Comparison of ENCODE assay signal across 8 cellular contexts in the genomic region with DNA sequence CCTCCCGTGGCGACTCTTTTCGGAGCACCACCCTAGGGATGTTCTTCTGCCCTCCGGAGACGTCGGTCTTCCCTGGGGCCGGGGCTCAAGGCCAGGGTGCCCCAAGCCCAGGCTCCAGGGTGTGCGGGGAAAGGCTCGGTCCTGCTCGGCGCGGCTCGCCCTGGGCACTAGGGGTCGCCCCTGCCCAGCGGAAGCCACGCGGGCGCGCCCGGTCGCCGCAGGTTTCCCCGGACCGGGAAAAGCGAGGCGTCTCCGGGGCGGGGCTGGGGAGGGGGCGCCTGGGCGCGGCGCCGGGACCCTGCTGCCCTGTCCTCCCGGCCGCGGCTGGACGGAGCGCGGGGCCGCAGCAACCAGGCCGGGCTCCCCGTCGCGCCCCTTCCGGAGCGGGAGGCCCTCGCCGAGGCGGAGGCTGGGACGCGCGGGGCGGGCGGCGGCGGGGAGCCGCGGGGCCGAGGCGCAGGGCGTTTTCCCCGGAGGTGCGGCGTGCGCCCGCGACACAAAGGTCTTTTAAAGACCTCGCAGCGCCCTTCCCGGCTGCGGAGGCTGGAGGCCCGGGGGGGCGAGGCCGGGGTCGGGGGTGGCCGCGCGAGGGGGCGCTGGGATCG.
DNase-seq lines count a peak whose midpoint lies in the region; ATAC-seq lines count a peak whose summit lies in the region.

No MANE protein-coding gene starts in this region.

- H3K4me3 ChIP-seq in ectodermal cell (ENCODE audit: insufficient read depth, low read depth, low read length), result peak overlapping the region; percentile 71

- no peaks in the 10 kb centered on the region for H3K9me3 ChIP-seq in ectodermal cell (ENCODE audit: control insufficient read depth, low read length)

- peaks cover 16% of the 10 kb centered on the region for H3K4me1 ChIP-seq in ectodermal cell (ENCODE audit: control insufficient read depth, insufficient read depth, low read length)

- no peaks in the 10 kb centered on the region for H3K36me3 ChIP-seq in ectodermal cell (ENCODE audit: control insufficient read depth, insufficient read depth, low read length)

- peak; percentile 82 for ATAC-seq in HG03066 (IDR thresholded peaks at IDR 0.05; ENCODE audit: low read depth, unreplicated experiment)

- WGBS in ectodermal cell, 2 experiments, result 1% methylated on average over 80 of the region's 80 CpGs

- DNase-seq in SIG-M5 treated with dmso at 0.1 percent for 504 hours (lab: John Stamatoyannopoulos, UW; ENCODE audit: unreplicated experiment), result peak; percentile 69
- DNase-seq in SIG-M5 (lab: John Stamatoyannopoulos, UW), result no peak
- peak; percentile 65 for DNase-seq in NCI-H460 (ENCODE audit: extremely low read depth, low read depth)
- DNase-seq in activated CD4-positive, alpha-beta T cell treated with anti-CD3 and anti-CD28 coated beads, Interleukin-2, amount 50 U/mL, for 24 hours (ENCODE audit: low read depth in 1 of 2, low spot score in 1 of 2), result peak; percentile 59 to 63
- DNase-seq in lung microvascular endothelial cell (ENCODE audit: low read depth in 2 of 2), result peak; percentile 67 to 79
- DNase-seq in stimulated activated CD4-positive, alpha-beta T cell treated with anti-CD3 and anti-CD28 coated beads, TNF-alpha, amount 100 ng/mL, for 4 hours (ENCODE audit: low read depth in 3 of 3), result peak; percentile 52 to 71 (median 57)

- H3K27ac ChIP-seq in ectodermal cell (ENCODE audit: insufficient read depth, low read depth, low read length, poor library complexity, severe bottlenecking), result no peak overlapping the region

- H3K27me3 ChIP-seq in ectodermal cell (ENCODE audit: control insufficient read depth, insufficient read depth, low read length, poor library complexity, severe bottlenecking), result peaks cover 51% of the 10 kb centered on the region
